10 cellular contexts compared by ENCODE assay signal in genomic region chr6:6798430-6798829, GRCh38.
DNase-seq lines count a peak whose midpoint lies in the region; ATAC-seq and TF ChIP-seq lines count a peak whose summit lies in the region.
"Had no signal": no experiment of that assay in that cellular context is flagged by ENCODE, and none has a peak within 500 bp of the region (broad histone marks: within the 10 kb centered on the region; RNA-seq: fewer than 3 reads in every experiment).

No MANE protein-coding gene starts in this region.

- ATAC-seq in GM19025 (IDR thresholded peaks at IDR 0.05; ENCODE audit: low read depth, unreplicated experiment) (peak; percentile 42), HG03378 (IDR thresholded peaks at IDR 0.05; ENCODE audit: unreplicated experiment) (peak; percentile 32), GM18873 (IDR thresholded peaks at IDR 0.05; ENCODE audit: low FRiP score, unreplicated experiment) (no peak)
- ATAC-seq in activated naive CD8-positive, alpha-beta T cell treated with anti-CD3 and anti-CD28 coated beads, Interleukin-2, amount 10 ng/mL, durations not matched to agents 7 days and 5 days (ENCODE audit: low read depth), result peak; percentile 19
- ATAC-seq: GM23338 had no signal

- peaks cover 3% of the 10 kb centered on the region for H3K36me3 Mint-ChIP-seq in activated naive CD8-positive, alpha-beta T cell treated with anti-CD3 and anti-CD28 coated beads, Interleukin-2, amount 10 ng/mL, durations not matched to agents 7 days and 5 days

- POLR2A ChIA-PET in activated naive CD8-positive, alpha-beta T cell treated with anti-CD3 and anti-CD28 coated beads, Interleukin-2, amount 10 ng/mL, durations not matched to agents 7 days and 5 days (lab: Charles Lee), result no interaction called here

- no peak overlapping the region for H3K4me3 Mint-ChIP-seq in activated naive CD8-positive, alpha-beta T cell treated with anti-CD3 and anti-CD28 coated beads, Interleukin-2, amount 10 ng/mL, durations not matched to agents 7 days and 5 days
- H3K4me3 Mint-ChIP-seq: GM23338 had no signal

- no peak for TF ChIP-seq CTCF in GM12865 (IDR thresholded peaks at IDR 0.05; ENCODE audit: insufficient read depth, low read depth, low read length, missing control alignments)

- DNase-seq in GM12865 (ENCODE audit: low read depth) (peak; percentile 77), ACHN (no peak), NCI-H524 (lab: John Stamatoyannopoulos, UW) (no peak)
- no peak for DNase-seq in activated naive CD8-positive, alpha-beta T cell treated with anti-CD3 and anti-CD28 coated beads, Interleukin-2, amount 10 ng/mL, durations not matched to agents 7 days and 5 days
- no peak for DNase-seq in stimulated activated CD8-positive, alpha-beta memory T cell treated with anti-CD3 and anti-CD28 coated beads, Interleukin-4, amount 100 ng/mL, for 48 hours
- DNase-seq: transverse colon had no signal

- peak overlapping the region; percentile 40 for H3K4me3 ChIP-seq in GM12865 (ENCODE audit: low read depth, low read length)
- H3K4me3 ChIP-seq: GM23338, transverse colon had no signal

- peaks cover 1% of the 10 kb centered on the region for H3K9me3 Mint-ChIP-seq in activated naive CD8-positive, alpha-beta T cell treated with anti-CD3 and anti-CD28 coated beads, Interleukin-2, amount 10 ng/mL, durations not matched to agents 7 days and 5 days
- H3K9me3 Mint-ChIP-seq: GM23338 had no signal

- in situ Hi-C loops in ACHN (cut with HindIII; ENCODE audit: low pct_ligation_motif_present, low pct_unique_long_range_greater_than_20kb, low sequenced_read_pairs), result no loop called here

- H3K4me1 Mint-ChIP-seq in activated naive CD8-positive, alpha-beta T cell treated with anti-CD3 and anti-CD28 coated beads, Interleukin-2, amount 10 ng/mL, durations not matched to agents 7 days and 5 days, result peaks cover 41% of the 10 kb centered on the region
- H3K4me1 Mint-ChIP-seq: GM23338 had no signal

- peak overlapping the region; percentile 8 for H3K27ac Mint-ChIP-seq in activated naive CD8-positive, alpha-beta T cell treated with anti-CD3 and anti-CD28 coated beads, Interleukin-2, amount 10 ng/mL, durations not matched to agents 7 days and 5 days
- H3K27ac Mint-ChIP-seq: GM23338 had no signal

- no peaks in the 10 kb centered on the region for H3K27me3 Mint-ChIP-seq in activated naive CD8-positive, alpha-beta T cell treated with anti-CD3 and anti-CD28 coated beads, Interleukin-2, amount 10 ng/mL, durations not matched to agents 7 days and 5 days
